Comparison of ENCODE assay signal across 16 cellular contexts in genomic region chr10:62760401-62760800, GRCh38. TPM values are rescaled to one million over a fixed set of nuclear protein-coding genes. Genes with fewer than 3 reads are reported as not detected.
DNase-seq lines count a peak whose midpoint lies in the region; ATAC-seq, FAIRE-seq and TF ChIP-seq lines count a peak whose summit lies in the region.
"Had no signal": no experiment of that assay in that cellular context is flagged by ENCODE, and none has a peak within 500 bp of the region (broad histone marks: within the 10 kb centered on the region; RNA-seq: fewer than 3 reads in every experiment).

No MANE protein-coding gene starts in this region.

- H3K36me3 ChIP-seq in left ventricle myocardium inferior (no peaks in the 10 kb centered on the region), neuron (ENCODE audit: insufficient read depth, low read length) (no peaks in the 10 kb centered on the region)

- ATAC-seq in HG03520 (IDR thresholded peaks at IDR 0.05; ENCODE audit: unreplicated experiment): no peak

- TF ChIP-seq CTCF in left ventricle myocardium inferior (IDR thresholded peaks at IDR 0.05; ENCODE audit: borderline replicate concordance): no peak

- peak overlapping the region; percentile 85 for H3K27ac ChIP-seq in left ventricle myocardium inferior (replicated peaks)

- peak overlapping the region; percentile 92 for H2AFZ ChIP-seq in neuron (ENCODE audit: low read depth, low read length)

- peaks cover 41% of the 10 kb centered on the region for H3K4me1 ChIP-seq in left ventricle myocardium inferior
- peaks cover 18% of the 10 kb centered on the region for H3K4me1 ChIP-seq in neuron (ENCODE audit: insufficient read depth, low read length)

- no peak for TF ChIP-seq POLR2A in GM12891 (IDR thresholded peaks at IDR 0.05; ENCODE audit: low read depth, low read length)

- H3K9me3 ChIP-seq in left ventricle myocardium inferior (replicated peaks): no peaks in the 10 kb centered on the region
- no peaks in the 10 kb centered on the region for H3K9me3 ChIP-seq in neuron (ENCODE audit: low read length)

- no peak overlapping the region for H3K4me3 ChIP-seq in left ventricle myocardium inferior
- peak overlapping the region; percentile 34 for H3K4me3 ChIP-seq in neuron (ENCODE audit: low read length)
- H3K4me3 ChIP-seq: skin epidermis had no signal

- FAIRE-seq in GM12891 (lab: Jason Lieb, UNC): no peak
- FAIRE-seq: astrocyte, D721Med had no signal

- H3K27me3 ChIP-seq in left ventricle myocardium inferior (ENCODE audit: low read depth) (no peaks in the 10 kb centered on the region), neuron (ENCODE audit: insufficient read depth, low read length) (no peaks in the 10 kb centered on the region)

- intact Hi-C loops in left ventricle myocardium inferior (cut with micrococcal nuclease): no loop called here

- DNase-seq in Ammon's horn (ENCODE audit: low spot score) (peak; percentile 10), NOMO-1 (lab: John Stamatoyannopoulos, UW; ENCODE audit: unreplicated experiment in 2 of 2) (peak; percentile 22 to 61), left ventricle myocardium inferior (no peak), HK-2 (ENCODE audit: unreplicated experiment) (no peak), NCI-H187 (lab: John Stamatoyannopoulos, UW) (no peak), GM12891 (ENCODE audit: insufficient read length, low spot score) (no peak)
- DNase-seq: activated CD4-positive, alpha-beta T cell treated with anti-CD3 and anti-CD28 coated beads, Interleukin-2, amount 50 U/mL, for 1 hour; GOT3; NCI-H1930; NCI-H526; RPMI8226 had no signal

TF ChIP-seq in GM12891, 5 proteins besides CTCF, POLR2A, EP300 and RAD21:
- no peak for TF ChIP-seq TAF1 (IDR thresholded peaks at IDR 0.05; ENCODE audit: low read depth, low read length)
- no peak for TF ChIP-seq SPI1 (IDR thresholded peaks at IDR 0.05; ENCODE audit: low read depth, low read length)
- no peak for TF ChIP-seq POU2F2 (IDR thresholded peaks at IDR 0.05; ENCODE audit: low read depth, low read length)
- TF ChIP-seq POLR2AphosphoS5 (IDR thresholded peaks at IDR 0.05; ENCODE audit: low read depth, low read length): no peak
- TF ChIP-seq PAX5 (IDR thresholded peaks at IDR 0.05; ENCODE audit: insufficient read depth, low read length, severe bottlenecking): no peak

RNA-seq across cellular contexts. Expression of gene ADO, which starts 44.1 kb away (rescaled TPM):
- 18.9 TPM for total RNA-seq in left ventricle myocardium inferior
- polyA plus RNA-seq in GM12891 (2012; ENCODE audit: low read depth, missing spikeins): 18.6 TPM

RNA-seq across cellular contexts. Expression of gene EGR2, which starts 55.8 kb away (rescaled TPM):
- 0.52 TPM for total RNA-seq in left ventricle myocardium inferior
- 54.7 TPM for polyA plus RNA-seq in GM12891 (2012; ENCODE audit: low read depth, missing spikeins)

Comparison
In these comparisons a context has a peak if more than half of its experiments do, and no peak if none do; other contexts are left out.
1. DNase-seq: peak in Ammon's horn (single experiment) and NOMO-1 (2 of 2); none in left ventricle myocardium inferior (single experiment), HK-2 (single experiment), NCI-H187 (0 of 2) and GM12891 (single experiment).